Comparison of ENCODE assay signal across 34 cellular contexts in genomic region chr1:48829446-48829845, GRCh38.
"Had no signal": no experiment of that assay in that cellular context is flagged by ENCODE, and none has a peak within 500 bp of the region (broad histone marks: within the 10 kb centered on the region; RNA-seq: fewer than 3 reads in every experiment).

No MANE protein-coding gene starts in this region.

- H3K9ac ChIP-seq: KMS-11 had no signal

- H3K4me2 ChIP-seq: KMS-11 had no signal

- H3K9me3 ChIP-seq: MG63 had no signal

- DNase-seq: Karpas-422, Kasumi-1, MG63, MM.1S, MV-4-11, NCI-H1048, NCI-H1092, NCI-H1092 treated with DMSO at 0.1 percent for 48 hours, NCI-H1105, NCI-H1105 treated with DMSO at 0.1 percent for 48 hours, NCI-H1417, NCI-H1417 treated with DMSO at 0.1 percent for 48 hours, NCI-H1436, NCI-H1436 treated with DMSO at 0.1 percent for 48 hours, NCI-H146, NCI-H1694, NCI-H1694 treated with DMSO at 0.1 percent for 48 hours, NCI-H187, NCI-H187 treated with DMSO at 0.1 percent for 48 hours, NCI-H1930, NCI-H2029, NCI-H2029 treated with DMSO at 0.1 percent for 48 hours, NCI-H2081, NCI-H2081 treated with DMSO at 0.1 percent for 48 hours, NCI-H2107, NCI-H2171, NCI-H2171 treated with DMSO at 0.1 percent for 48 hours, NCI-H2227 treated with DMSO at 0.1 percent for 48 hours, NCI-H226, NCI-H345, NCI-H446, NCI-H446 treated with DMSO at 0.1 percent for 48 hours, NCI-H510A had no signal

- H3K27me3 ChIP-seq: MG63 had no signal

- H3K27ac ChIP-seq: KMS-11 had no signal

- H3K4me3 ChIP-seq: MG63 had no signal

- H3K36me3 ChIP-seq: MG63 had no signal
